Comparison of ENCODE assay signal across 8 cellular contexts in genomic region chr16:54286067-54286329, GRCh38. TPM values are rescaled to one million over a fixed set of nuclear protein-coding genes. Genes with fewer than 3 reads are reported as not detected.
DNase-seq lines count a peak whose midpoint lies in the region; ATAC-seq and TF ChIP-seq lines count a peak whose summit lies in the region.

No MANE protein-coding gene starts in this region.

- H3K4me3 Mint-ChIP-seq in activated naive CD4-positive, alpha-beta T cell treated with anti-CD3 and anti-CD28 coated beads, Interleukin-2, amount 10 ng/mL, durations not matched to agents 7 days and 5 days = peak overlapping the region; percentile 48
- H3K4me3 Mint-ChIP-seq in type B pancreatic cell = peak overlapping the region; percentile 93

- TF ChIP-seq CTCF in brain microvascular endothelial cell (IDR thresholded peaks at IDR 0.05; ENCODE audit: low read depth, low read length, missing control alignments) = no peak
- TF ChIP-seq CTCF in lung (IDR thresholded peaks at IDR 0.05; ENCODE audit: control extremely low read depth, extremely low read depth) = no peak
- no peak for TF ChIP-seq CTCF in type B pancreatic cell (conservative IDR thresholded peaks at IDR 0.05)

- peaks cover 0 to 27% of the 10 kb centered on the region in 2 donors for H3K4me1 ChIP-seq in lung (ENCODE audit: control insufficient read depth in 2 of 2, insufficient read depth in 2 of 2, low read length in 2 of 2)

- H3K36me3 Mint-ChIP-seq in activated naive CD4-positive, alpha-beta T cell treated with anti-CD3 and anti-CD28 coated beads, Interleukin-2, amount 10 ng/mL, durations not matched to agents 7 days and 5 days = peaks cover 10% of the 10 kb centered on the region
- peaks cover 17% of the 10 kb centered on the region for H3K36me3 Mint-ChIP-seq in type B pancreatic cell

- no peak overlapping the region for H3K27ac Mint-ChIP-seq in activated naive CD4-positive, alpha-beta T cell treated with anti-CD3 and anti-CD28 coated beads, Interleukin-2, amount 10 ng/mL, durations not matched to agents 7 days and 5 days
- peak overlapping the region; percentile 95 for H3K27ac Mint-ChIP-seq in type B pancreatic cell

- H3K36me3 ChIP-seq in brain microvascular endothelial cell (replicated peaks) (no peaks in the 10 kb centered on the region), lung (ENCODE audit: control insufficient read depth in 2 of 2, insufficient read depth in 2 of 2, low read length in 2 of 2) (no peaks in the 10 kb centered on the region)

- CTCF ChIA-PET in activated naive CD4-positive, alpha-beta T cell treated with anti-CD3 and anti-CD28 coated beads, Interleukin-2, amount 10 ng/mL, durations not matched to agents 7 days and 5 days (lab: Charles Lee) = no interaction called here

- in situ Hi-C loops in brain microvascular endothelial cell (cut with HindIII; ENCODE audit: low pct_ligation_motif_present, low sequenced_read_pairs) = loop anchor here (25.0 kb wide), 1 partner anchor 651 kb away; the partner anchor contains the start of gene IRX5

- peaks cover 28% of the 10 kb centered on the region for H3K4me1 Mint-ChIP-seq in activated naive CD4-positive, alpha-beta T cell treated with anti-CD3 and anti-CD28 coated beads, Interleukin-2, amount 10 ng/mL, durations not matched to agents 7 days and 5 days
- peaks cover 23% of the 10 kb centered on the region for H3K4me1 Mint-ChIP-seq in type B pancreatic cell (ENCODE audit: unreplicated experiment)

- H3K27me3 ChIP-seq in brain microvascular endothelial cell (replicated peaks) = peaks cover 78% of the 10 kb centered on the region
- peaks cover 4% of the 10 kb centered on the region for H3K27me3 ChIP-seq in lung (ENCODE audit: control insufficient read depth, insufficient read depth)

- H3K27ac ChIP-seq in brain microvascular endothelial cell (no peak overlapping the region), lung (ENCODE audit: low read depth in 1 of 2, low read length in 1 of 2) (peak overlapping the region; percentile 62 to 95)

- WGBS in lung, 2 donors = 0 to 2% methylated on average over 34 to 39 of the region's 40 CpGs

- no peak for DNase-seq in activated naive CD4-positive, alpha-beta T cell treated with anti-CD3 and anti-CD28 coated beads, Interleukin-2, amount 10 ng/mL, durations not matched to agents 7 days and 5 days
- DNase-seq in activated naive CD4-positive, alpha-beta T cell treated with anti-CD3 and anti-CD28 coated beads, Interleukin-2, amount 50 U/mL, for 16 hours = no peak
- no peak for DNase-seq in brain microvascular endothelial cell
- no peak for DNase-seq in lung (ENCODE audit: low spot score)
- no peak for DNase-seq in type B pancreatic cell (ENCODE audit: extremely low spot score, unreplicated experiment)
- DNase-seq in HuH-7 (ENCODE audit: low spot score) = no peak

- peaks cover 0 to 3% of the 10 kb centered on the region in 2 donors for H3K9me3 ChIP-seq in lung (ENCODE audit: control insufficient read depth in 2 of 2, insufficient read depth in 1 of 2, low read length in 1 of 2)

- H3K9me3 Mint-ChIP-seq in activated naive CD4-positive, alpha-beta T cell treated with anti-CD3 and anti-CD28 coated beads, Interleukin-2, amount 10 ng/mL, durations not matched to agents 7 days and 5 days = no peaks in the 10 kb centered on the region
- H3K9me3 Mint-ChIP-seq in type B pancreatic cell = no peaks in the 10 kb centered on the region

- no peak for ATAC-seq in lung (ENCODE audit: insufficient read depth, low FRiP score)
- ATAC-seq in GM18868 (IDR thresholded peaks at IDR 0.05; ENCODE audit: unreplicated experiment) = no peak
- ATAC-seq in HG03280 (IDR thresholded peaks at IDR 0.05; ENCODE audit: unreplicated experiment) = no peak

- H3K4me3 ChIP-seq in brain microvascular endothelial cell (ENCODE audit: low read depth, low read length) = peak overlapping the region; percentile 64
- H3K4me3 ChIP-seq in lung = peak overlapping the region; percentile 56

- H3K27me3 Mint-ChIP-seq in activated naive CD4-positive, alpha-beta T cell treated with anti-CD3 and anti-CD28 coated beads, Interleukin-2, amount 10 ng/mL, durations not matched to agents 7 days and 5 days = peaks cover 98% of the 10 kb centered on the region
- H3K27me3 Mint-ChIP-seq in type B pancreatic cell = peaks cover 75% of the 10 kb centered on the region

RNA-seq across cellular contexts. Expression of gene IRX3, which starts 0.6 kb away (rescaled TPM):
- total RNA-seq in lung (10 to 100 TPM; 62.5 to 84.2 TPM), type B pancreatic cell (ENCODE audit: low replicate concordance) (30.0 and 30.7 TPM in 2 replicates)
- 10 to 100 TPM; 25.6 to 51.1 TPM for polyA plus RNA-seq in lung
